In the genomic region with DNA sequence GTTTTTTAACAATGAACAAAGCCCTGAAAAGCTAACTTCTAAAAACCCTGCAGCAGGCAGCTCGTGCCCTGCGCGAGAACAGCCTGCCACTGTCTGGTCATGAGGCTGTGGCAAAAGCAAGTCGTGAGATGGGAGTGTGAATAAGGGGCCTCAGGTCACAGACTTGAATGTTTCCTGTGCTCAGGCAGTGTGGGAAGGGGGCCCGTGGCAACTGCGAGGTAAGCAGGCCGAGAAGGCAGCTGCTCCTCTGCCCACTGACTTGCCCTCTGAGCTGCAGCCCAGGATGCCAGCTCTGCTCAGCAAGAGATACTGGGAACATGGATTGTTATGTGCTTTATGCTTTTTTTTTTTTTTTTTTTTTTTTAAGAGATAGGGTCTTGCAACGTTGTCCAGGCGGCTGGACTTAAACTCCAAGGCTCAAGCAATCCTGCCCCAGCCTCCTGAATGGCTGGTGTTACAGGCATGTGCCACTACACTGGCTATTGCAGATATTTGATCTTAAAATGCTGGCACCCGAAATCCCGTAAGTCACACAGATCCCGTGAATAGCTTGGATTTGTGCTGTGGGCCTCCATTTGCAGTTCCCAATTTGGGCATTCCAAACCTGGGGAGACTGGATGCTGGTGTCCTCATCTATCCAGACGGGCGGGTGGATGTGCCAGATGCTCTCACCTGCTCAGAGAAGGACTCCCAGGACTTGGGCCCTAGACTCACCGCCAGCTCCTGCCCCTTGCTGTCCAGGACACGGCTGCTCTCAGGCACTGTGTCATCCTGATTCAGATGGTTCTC, we compare ENCODE assay signal across 20 cellular contexts. TPM values are rescaled to one million over a fixed set of nuclear protein-coding genes. Genes with fewer than 3 reads are reported as not detected.
"Had no signal": no experiment of that assay in that cellular context is flagged by ENCODE, and none has a peak within 500 bp of the region (broad histone marks: within the 10 kb centered on the region; RNA-seq: fewer than 3 reads in every experiment).

No MANE protein-coding gene starts in this region.

- H3K27ac ChIP-seq: breast epithelium, left lung, parathyroid adenoma, psoas muscle, spleen, suprapubic skin, tibial artery had no signal

- H3K9me3 ChIP-seq: breast epithelium, heart left ventricle, left lung, mucosa of descending colon, psoas muscle, spleen, suprapubic skin, tibial artery had no signal

- H2AFZ ChIP-seq: parathyroid adenoma had no signal

- ATAC-seq: activated CD8-positive, alpha-beta memory T cell treated with anti-CD3 and anti-CD28 coated beads, Interleukin-2, amount 10 ng/mL, durations not matched to agents 7 days and 5 days; activated CD8-positive, alpha-beta T cell treated with anti-CD3 and anti-CD28 coated beads, Interleukin-2, amount 10 ng/mL, durations not matched to agents 7 days and 5 days; activated naive CD8-positive, alpha-beta T cell treated with anti-CD3 and anti-CD28 coated beads, Interleukin-2, amount 50 U/mL, for 24 hours; left lung; mucosa of descending colon; WTC11 had no signal

- H3K27me3 ChIP-seq: breast epithelium, heart left ventricle, left lung, suprapubic skin had no signal

- H3K4me3 ChIP-seq: breast epithelium, heart left ventricle, left lung, mucosa of descending colon, psoas muscle, spleen, suprapubic skin, tibial artery had no signal

- H3K4me1 ChIP-seq: breast epithelium, left lung, parathyroid adenoma, psoas muscle, suprapubic skin, tibial artery had no signal

- H3K9ac ChIP-seq: parathyroid adenoma had no signal

- DNase-seq: activated CD8-positive, alpha-beta memory T cell treated with anti-CD3 and anti-CD28 coated beads, Interleukin-2, amount 10 ng/mL, durations not matched to agents 7 days and 5 days; activated CD8-positive, alpha-beta T cell treated with anti-CD3 and anti-CD28 coated beads, Interleukin-2, amount 10 ng/mL, durations not matched to agents 7 days and 5 days; activated naive CD8-positive, alpha-beta T cell treated with anti-CD3 and anti-CD28 coated beads, Interleukin-2, amount 50 U/mL, for 24 hours; activated T-cell treated with anti-CD3 and anti-CD28 coated beads, Interleukin-2, amount 50 U/mL, for 48 hours; central memory CD4-positive, alpha-beta T cell; heart left ventricle; kidney glomerular epithelial cell; mucosa of descending colon; nucleus accumbens; psoas muscle; spleen; stimulated activated naive CD4-positive, alpha-beta T cell; T-helper 2 cell; tibial artery had no signal

RNA-seq across cellular contexts. Expression of a gene that starts 45.7 kb away (rescaled TPM):
- total RNA-seq: activated CD8-positive, alpha-beta T cell treated with anti-CD3 and anti-CD28 coated beads, Interleukin-2, amount 10 ng/mL, durations not matched to agents 7 days and 5 days; activated T-helper 2 cell treated with anti-CD3 and anti-CD28 coated beads, Interferon-gamma antibody, Interleukin-2, Interleukin-4, amounts not matched to agents 10 μg/mL and 5 μg/mL and 100 μg/mL, durations not matched to agents 14 hours and 24 hours and 36 hours had no signal
